18 cellular contexts compared by ENCODE assay signal in the genomic region with DNA sequence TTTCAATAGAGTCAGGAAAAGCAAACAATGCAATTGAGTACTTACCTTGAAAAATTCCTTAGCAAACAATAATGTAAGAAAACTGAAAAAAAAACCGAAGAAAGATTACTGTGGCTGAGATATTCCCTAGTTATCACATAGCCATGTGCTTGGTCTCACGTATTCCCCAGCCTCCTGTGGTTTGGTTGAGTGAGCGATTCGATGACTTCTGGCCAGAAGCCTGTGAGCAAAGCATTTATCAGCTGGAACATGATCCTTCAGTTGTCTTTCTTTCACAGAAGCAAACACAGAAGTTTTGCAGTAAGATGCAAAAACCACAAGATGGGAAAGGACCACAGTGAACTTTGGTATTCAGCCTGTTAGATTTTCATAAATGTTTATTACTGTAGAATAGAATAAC.
DNase-seq lines count a peak whose midpoint lies in the region; ATAC-seq and TF ChIP-seq lines count a peak whose summit lies in the region.
"Had no signal": no experiment of that assay in that cellular context is flagged by ENCODE, and none has a peak within 500 bp of the region (broad histone marks: within the 10 kb centered on the region; RNA-seq: fewer than 3 reads in every experiment).

No MANE protein-coding gene starts in this region.

- H3K9me1 ChIP-seq in IMR-90 (ENCODE audit: insufficient read depth, low read length) = no peaks in the 10 kb centered on the region

- H2BK120ac ChIP-seq in IMR-90 (ENCODE audit: low read depth, low read length) = no peak overlapping the region

- H3K4me3 ChIP-seq in IMR-90 (ENCODE audit: insufficient read depth, low read depth, low read length) (no peak overlapping the region), adipocyte (ENCODE audit: low read length) (no peak overlapping the region), right cardiac atrium (ENCODE audit: low read length) (no peak overlapping the region)
- H3K4me3 ChIP-seq: coronary artery, spleen had no signal

- H2BK15ac ChIP-seq in IMR-90 (ENCODE audit: low read depth, low read length) = no peak overlapping the region

- no TSS peak for BruUV-seq in IMR-90 (replicated peaks; lab: Mats Ljungman, UMichigan)

- no peaks in the 10 kb centered on the region for H4K20me1 ChIP-seq in IMR-90 (ENCODE audit: insufficient read depth, low read length)

- H3K36me3 ChIP-seq in IMR-90 (ENCODE audit: control insufficient read depth, insufficient read depth, low read length) = no peaks in the 10 kb centered on the region
- H3K36me3 ChIP-seq in adipocyte (ENCODE audit: control insufficient read depth, insufficient read depth, low read length, severe bottlenecking) = no peaks in the 10 kb centered on the region
- H3K36me3 ChIP-seq: spleen had no signal

- H2AK5ac ChIP-seq in IMR-90 (ENCODE audit: low read depth, low read length) = no peak overlapping the region

- H4K5ac ChIP-seq in IMR-90 (ENCODE audit: low read depth, low read length) = no peak overlapping the region

- no peak overlapping the region for H4K91ac ChIP-seq in IMR-90 (ENCODE audit: insufficient read depth, low read depth, low read length)

- no peaks in the 10 kb centered on the region for H3K79me1 ChIP-seq in IMR-90 (ENCODE audit: low read depth in 1 of 2, low read length in 2 of 2)

- intact Hi-C loops in IMR-90 (cut with micrococcal nuclease) = no loop called here
- intact Hi-C loops in Right ventricle myocardium inferior (cut with DNase I) = no loop called here
- intact Hi-C loops in right cardiac atrium (cut with DNase I) = no loop called here

- CTCF ChIA-PET in IMR-90 (lab: Yijun Ruan, JAX) = no interaction called here

- DNase-seq in Caki2 (ENCODE audit: low read depth) (peak; percentile 21), IMR-90 (peak; percentile 56), adipocyte (ENCODE audit: low read depth) (peak; percentile 40), kidney tubule cell (ENCODE audit: low spot score) (peak; percentile 25), Right ventricle myocardium inferior (ENCODE audit: missing footprints) (no peak), right cardiac atrium (no peak)
- no peak for DNase-seq in activated CD4-positive, alpha-beta T cell treated with anti-CD3 and anti-CD28 coated beads for 48 hours
- DNase-seq: activated CD8-positive, alpha-beta T cell treated with anti-CD3 and anti-CD28 coated beads, Interleukin-2, amount 10 ng/mL, durations not matched to agents 7 days and 5 days; GDM1; head of caudate nucleus; KG1; NCI-H226; spleen; stimulated activated naive B cell treated with anti-CD40 and anti-IgM and Interleukin-4, amounts not matched to agents 10 μg/mL and 1 μg/mL and 100 μg/mL, for 72 hours had no signal

- ATAC-seq in IMR-90 (ENCODE audit: low read depth) = no peak
- ATAC-seq in Right ventricle myocardium inferior = no peak
- no peak for ATAC-seq in right cardiac atrium
- ATAC-seq in HG02852 (IDR thresholded peaks at IDR 0.05; ENCODE audit: unreplicated experiment) = no peak
- ATAC-seq: activated CD8-positive, alpha-beta T cell treated with anti-CD3 and anti-CD28 coated beads, Interleukin-2, amount 10 ng/mL, durations not matched to agents 7 days and 5 days; stimulated activated naive B cell treated with anti-CD40 and anti-IgM and Interleukin-4, amounts not matched to agents 10 μg/mL and 1 μg/mL and 100 μg/mL, for 72 hours had no signal

- H4K8ac ChIP-seq in IMR-90 (ENCODE audit: low read depth in 2 of 2, low read length in 2 of 2) = no peak overlapping the region

- no peak overlapping the region for H3K18ac ChIP-seq in IMR-90 (ENCODE audit: low read depth, low read length)

- H3K27ac ChIP-seq in IMR-90 (ENCODE audit: insufficient read depth, low read length) (no peak overlapping the region), right cardiac atrium (ENCODE audit: low read length) (no peak overlapping the region)
- H3K27ac ChIP-seq: coronary artery, parathyroid adenoma, spleen, VCaP had no signal

- in situ Hi-C loops in Caki2 (cut with HindIII; ENCODE audit: low pct_unique_long_range_greater_than_20kb, low sequenced_read_pairs) = no loop called here
- in situ Hi-C loops in IMR-90 (cut with MboI; ENCODE audit: low sequenced_read_pairs) = no loop called here

- H3K4me1 ChIP-seq in IMR-90 (ENCODE audit: control insufficient read depth, insufficient read depth, low read length) (no peaks in the 10 kb centered on the region), adipocyte (ENCODE audit: control insufficient read depth, insufficient read depth, low read length) (no peaks in the 10 kb centered on the region), right cardiac atrium (ENCODE audit: control insufficient read depth, insufficient read depth, low read length) (no peaks in the 10 kb centered on the region)
- H3K4me1 ChIP-seq: parathyroid adenoma, spleen had no signal

- H2BK5ac ChIP-seq in IMR-90 (ENCODE audit: low read depth, low read length, poor library complexity, severe bottlenecking) = no peak overlapping the region

- no peak overlapping the region for H3K4ac ChIP-seq in IMR-90 (ENCODE audit: low read depth, low read length)

- POLR2A ChIA-PET in IMR-90 (lab: Charles Lee; ENCODE audit: unreplicated experiment) = no interaction called here

- no peak overlapping the region for H3K56ac ChIP-seq in IMR-90 (ENCODE audit: extremely low read depth, insufficient read depth, low read length)

- dilution Hi-C loops in IMR-90 (cut with HindIII; ENCODE audit: low sequenced_read_pairs, unreplicated experiment) = no loop called here

- H3K9ac ChIP-seq in IMR-90 (ENCODE audit: low read depth, low read length) = no peak overlapping the region
- no peak overlapping the region for H3K9ac ChIP-seq in adipocyte (ENCODE audit: low read length)
- H3K9ac ChIP-seq: parathyroid adenoma had no signal

- H3K9me3 ChIP-seq in IMR-90 (ENCODE audit: control insufficient read depth, insufficient read depth, low read length) = no peaks in the 10 kb centered on the region; the same call in 1 of the 2 replicates
- H3K9me3 ChIP-seq in adipocyte (ENCODE audit: control insufficient read depth, low read length) = no peaks in the 10 kb centered on the region
- H3K9me3 ChIP-seq in right cardiac atrium (ENCODE audit: control insufficient read depth, low read length) = no peaks in the 10 kb centered on the region

- WGBS in IMR-90 (ENCODE audit: extremely low coverage in 2 of 2, insufficient read length in 1 of 2), 2 experiments = no CpG with 5 or more reads among the region's 4 CpGs
- WGBS in right cardiac atrium = 34% methylated on average over 4 of the region's 4 CpGs

- H3K14ac ChIP-seq in IMR-90 (replicated peaks; ENCODE audit: low read depth, low read length) = no peak overlapping the region

- H2AK9ac ChIP-seq in IMR-90 (replicated peaks; ENCODE audit: low read depth, low read length, poor library complexity) = no peak overlapping the region

- TF ChIP-seq CTCF in IMR-90 (conservative IDR thresholded peaks at IDR 0.05; ENCODE audit: low read depth, low read length) = no peak

- no peaks in the 10 kb centered on the region for H3K27me3 ChIP-seq in IMR-90 (ENCODE audit: control insufficient read depth, insufficient read depth, low read length)
- no peaks in the 10 kb centered on the region for H3K27me3 ChIP-seq in adipocyte (replicated peaks; ENCODE audit: control insufficient read depth, insufficient read depth, low read length)
- no peaks in the 10 kb centered on the region for H3K27me3 ChIP-seq in right cardiac atrium (ENCODE audit: control insufficient read depth, insufficient read depth)
- H3K27me3 ChIP-seq: spleen had no signal

- no peak overlapping the region for H3K4me2 ChIP-seq in IMR-90 (ENCODE audit: low read depth, low read length)

- no peak overlapping the region for H3K23ac ChIP-seq in IMR-90 (ENCODE audit: low read depth, low read length)

- no peak overlapping the region for H2BK20ac ChIP-seq in IMR-90 (ENCODE audit: low read depth, low read length)

- H2AFZ ChIP-seq in IMR-90 (replicated peaks; ENCODE audit: low read length, poor library complexity) = no peak overlapping the region
- H2AFZ ChIP-seq: parathyroid adenoma had no signal

- no peak for TF ChIP-seq RAD21 in IMR-90 (IDR thresholded peaks at IDR 0.05; ENCODE audit: low read length)

- TF ChIP-seq POLR2A in IMR-90 (IDR thresholded peaks at IDR 0.05; ENCODE audit: low read depth, low read length) = no peak

TF ChIP-seq in IMR-90, 13 proteins besides CTCF, POLR2A, EP300 and RAD21:
- TF ChIP-seq MXI1 (IDR thresholded peaks at IDR 0.05; ENCODE audit: borderline replicate concordance, low read depth, low read length) (no peak), MAFK (IDR thresholded peaks at IDR 0.05; ENCODE audit: low read depth, low read length) (no peak), RFX5 (IDR thresholded peaks at IDR 0.05; ENCODE audit: low read depth, low read length) (no peak), MAZ (IDR thresholded peaks at IDR 0.05; ENCODE audit: borderline replicate concordance, low read depth, low read length) (no peak), CEBPB (IDR thresholded peaks at IDR 0.05; ENCODE audit: low read depth, low read length) (no peak), FOS (IDR thresholded peaks at IDR 0.05; ENCODE audit: low read depth, low read length) (no peak), SMC3 (IDR thresholded peaks at IDR 0.05; ENCODE audit: low read depth, low read length) (no peak), RCOR1 (IDR thresholded peaks at IDR 0.05; ENCODE audit: insufficient replicate concordance, low read length) (no peak), NFE2L2 (IDR thresholded peaks at IDR 0.05; ENCODE audit: low read depth, low read length) (no peak)
- TF ChIP-seq, protein P1, sequence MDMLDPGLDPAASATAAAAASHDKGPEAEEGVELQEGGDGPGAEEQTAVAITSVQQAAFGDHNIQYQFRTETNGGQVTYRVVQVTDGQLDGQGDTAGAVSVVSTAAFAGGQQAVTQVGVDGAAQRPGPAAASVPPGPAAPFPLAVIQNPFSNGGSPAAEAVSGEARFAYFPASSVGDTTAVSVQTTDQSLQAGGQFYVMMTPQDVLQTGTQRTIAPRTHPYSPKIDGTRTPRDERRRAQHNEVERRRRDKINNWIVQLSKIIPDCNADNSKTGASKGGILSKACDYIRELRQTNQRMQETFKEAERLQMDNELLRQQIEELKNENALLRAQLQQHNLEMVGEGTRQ (IDR thresholded peaks at IDR 0.05; ENCODE audit: low read depth, low read length) = no peak
- TF ChIP-seq, protein P2, sequence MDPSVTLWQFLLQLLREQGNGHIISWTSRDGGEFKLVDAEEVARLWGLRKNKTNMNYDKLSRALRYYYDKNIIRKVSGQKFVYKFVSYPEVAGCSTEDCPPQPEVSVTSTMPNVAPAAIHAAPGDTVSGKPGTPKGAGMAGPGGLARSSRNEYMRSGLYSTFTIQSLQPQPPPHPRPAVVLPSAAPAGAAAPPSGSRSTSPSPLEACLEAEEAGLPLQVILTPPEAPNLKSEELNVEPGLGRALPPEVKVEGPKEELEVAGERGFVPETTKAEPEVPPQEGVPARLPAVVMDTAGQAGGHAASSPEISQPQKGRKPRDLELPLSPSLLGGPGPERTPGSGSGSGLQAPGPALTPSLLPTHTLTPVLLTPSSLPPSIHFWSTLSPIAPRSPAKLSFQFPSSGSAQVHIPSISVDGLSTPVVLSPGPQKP (IDR thresholded peaks at IDR 0.05; ENCODE audit: borderline replicate concordance, low read depth, low read length) = no peak

Comparison
In these comparisons a context has a peak if more than half of its experiments do, and no peak if none do; other contexts are left out.
1. DNase-seq: peak in Caki2 (single experiment), IMR-90 (single experiment), adipocyte (single experiment) and kidney tubule cell (single experiment); none in Right ventricle myocardium inferior (single experiment), activated CD4-positive, alpha-beta T cell treated with anti-CD3 and anti-CD28 coated beads for 48 hours (single experiment) and right cardiac atrium (0 of 3).